Comparison of ENCODE assay signal across 20 cellular contexts in the genomic region with DNA sequence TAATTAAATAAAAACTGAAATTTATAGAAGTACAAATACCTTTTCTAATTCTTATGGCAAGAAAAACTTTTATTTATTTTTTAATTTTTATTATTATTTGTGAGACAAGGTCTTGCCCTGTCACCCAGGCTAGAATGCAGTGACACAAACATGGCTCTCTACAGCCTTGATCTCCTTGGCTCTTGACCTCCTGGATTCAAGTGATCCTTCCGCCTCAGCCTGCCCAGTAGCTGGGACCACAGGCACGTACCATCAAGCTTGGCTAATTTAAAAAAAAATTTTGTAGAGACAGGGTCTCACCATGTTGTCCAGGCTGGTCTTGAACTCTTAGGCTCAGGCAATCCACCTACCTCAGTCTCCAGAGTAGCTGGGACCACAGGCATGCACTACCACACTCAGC. TPM values are rescaled to one million over a fixed set of nuclear protein-coding genes. Genes with fewer than 3 reads are reported as not detected.
DNase-seq lines count a peak whose midpoint lies in the region; ATAC-seq, FAIRE-seq and TF ChIP-seq lines count a peak whose summit lies in the region.
"Had no signal": no experiment of that assay in that cellular context is flagged by ENCODE, and none has a peak within 500 bp of the region (broad histone marks: within the 10 kb centered on the region; RNA-seq: fewer than 3 reads in every experiment).

No MANE protein-coding gene starts in this region.

- peak overlapping the region; percentile 63 for H3K27ac ChIP-seq in Karpas-422 (ENCODE audit: low read length)
- H3K27ac ChIP-seq in K562 (ENCODE audit: extremely low read depth, low read depth, low read length): no peak overlapping the region
- no peak overlapping the region for H3K27ac ChIP-seq in CD4-positive, alpha-beta T cell (ENCODE audit: low read depth, low read length)

- no peak for TF ChIP-seq CTCF in K562 (IDR thresholded peaks at IDR 0.05 in 2 of 3, conservative IDR thresholded peaks at IDR 0.05 in 1 of 3; ENCODE audit: insufficient read depth in 2 of 3, low read depth in 1 of 3, low read length in 3 of 3)
- no peak for TF ChIP-seq CTCF in CD4-positive, alpha-beta T cell (IDR thresholded peaks at IDR 0.05)

- BruUV-seq in K562 (replicated peaks; lab: Mats Ljungman, UMichigan): no TSS peak

- no peak overlapping the region for H3K4me3 Mint-ChIP-seq in activated T-cell treated with anti-CD3 and anti-CD28 coated beads, Interleukin-2, amount 50 U/mL, for 72 hours
- H3K4me3 Mint-ChIP-seq in activated T-cell treated with anti-CD3 and anti-CD28 coated beads, Interleukin-2, amount 50 U/mL, for 4 hours: no peak overlapping the region
- H3K4me3 Mint-ChIP-seq in CD4-positive, alpha-beta T cell: no peak overlapping the region
- H3K4me3 Mint-ChIP-seq: CD4-positive, alpha-beta memory T cell; GM23338; IgD-negative memory B cell had no signal

- peaks cover 11% of the 10 kb centered on the region for H3K4me1 ChIP-seq in Karpas-422 (ENCODE audit: low read length)
- no peaks in the 10 kb centered on the region for H3K4me1 ChIP-seq in K562 (replicated peaks in 1 of 2; ENCODE audit: control insufficient read depth in 2 of 2, insufficient read depth in 2 of 2, low read length in 2 of 2)

- no peak overlapping the region for H2AFZ ChIP-seq in Karpas-422 (ENCODE audit: low read length)
- H2AFZ ChIP-seq in K562 (ENCODE audit: low read depth, low read length): no peak overlapping the region
- H2AFZ ChIP-seq: GM23338 had no signal

- no peaks in the 10 kb centered on the region; the same call in 1 of the 2 replicates for H3K9me2 ChIP-seq in Karpas-422 (replicated peaks; ENCODE audit: insufficient read depth, low read length)

- ATAC-seq in activated T-cell treated with anti-CD3 and anti-CD28 coated beads, Interleukin-2, amount 50 U/mL, for 72 hours (replicated peaks in 1 of 2): no peak
- no peak for ATAC-seq in activated T-cell treated with anti-CD3 and anti-CD28 coated beads, Interleukin-2, amount 50 U/mL, for 4 hours
- peak; percentile 58 for ATAC-seq in K562
- no peak for ATAC-seq in CD4-positive, alpha-beta T cell (ENCODE audit: poor library complexity)
- ATAC-seq: GM23338 had no signal

- TF ChIP-seq EP300 in K562 (IDR thresholded peaks at IDR 0.05; ENCODE audit: low read length): no peak

- POLR2A ChIA-PET in K562 (lab: Yijun Ruan, JAX): no interaction called here
- POLR2A ChIA-PET in CD4-positive, alpha-beta T cell (lab: Charles Lee): no interaction called here

- TF ChIP-seq RAD21 in K562 (CRISPR knock-in tag; conservative IDR thresholded peaks at IDR 0.05 in 1 of 2, IDR thresholded peaks at IDR 0.05 in 1 of 2): no peak

- H3K27me3 ChIP-seq in Karpas-422 (ENCODE audit: low read length) (no peaks in the 10 kb centered on the region), K562 (ENCODE audit: control insufficient read depth in 2 of 2, insufficient read depth in 2 of 2, low read length in 2 of 2) (no peaks in the 10 kb centered on the region)
- H3K27me3 ChIP-seq in CD4-positive, alpha-beta T cell (ENCODE audit: control insufficient read depth, insufficient read depth, low read length): no peaks in the 10 kb centered on the region
- H3K27me3 ChIP-seq: BLaER1 treated with 17β-estradiol and CSF1 and Interleukin-3, amounts not matched to agents 10 nM and 100 nM had no signal

- no peaks in the 10 kb centered on the region for H3K27me3 Mint-ChIP-seq in activated T-cell treated with anti-CD3 and anti-CD28 coated beads, Interleukin-2, amount 50 U/mL, for 72 hours (ENCODE audit: low read depth)
- no peaks in the 10 kb centered on the region for H3K27me3 Mint-ChIP-seq in activated T-cell treated with anti-CD3 and anti-CD28 coated beads, Interleukin-2, amount 50 U/mL, for 4 hours (ENCODE audit: low read depth)
- no peaks in the 10 kb centered on the region for H3K27me3 Mint-ChIP-seq in CD4-positive, alpha-beta T cell
- H3K27me3 Mint-ChIP-seq: CD4-positive, alpha-beta memory T cell; IgD-negative memory B cell had no signal

- peaks cover 9% of the 10 kb centered on the region for H3K4me1 Mint-ChIP-seq in activated T-cell treated with anti-CD3 and anti-CD28 coated beads, Interleukin-2, amount 50 U/mL, for 72 hours (ENCODE audit: low read depth)
- no peaks in the 10 kb centered on the region for H3K4me1 Mint-ChIP-seq in activated T-cell treated with anti-CD3 and anti-CD28 coated beads, Interleukin-2, amount 50 U/mL, for 4 hours (ENCODE audit: low read depth)
- H3K4me1 Mint-ChIP-seq in CD4-positive, alpha-beta T cell (ENCODE audit: low read depth): no peaks in the 10 kb centered on the region
- H3K4me1 Mint-ChIP-seq: IgD-negative memory B cell had no signal

- no peak overlapping the region for H3K9ac ChIP-seq in Karpas-422 (ENCODE audit: low read length)
- no peak overlapping the region for H3K9ac ChIP-seq in K562 (ENCODE audit: insufficient read depth in 1 of 2, low read depth in 2 of 2, low read length in 2 of 2)
- H3K9ac ChIP-seq: BLaER1 treated with 17β-estradiol and CSF1 and Interleukin-3, amounts not matched to agents 10 nM and 100 nM had no signal

- H3K4me3 ChIP-seq in Karpas-422 (ENCODE audit: low read length): no peak overlapping the region
- H3K4me3 ChIP-seq in K562: no peak overlapping the region
- H3K4me3 ChIP-seq: BLaER1 treated with 17β-estradiol and CSF1 and Interleukin-3, amounts not matched to agents 10 nM and 100 nM; GM23338 had no signal

- H4K20me1 ChIP-seq in Karpas-422 (ENCODE audit: insufficient read depth, low read depth, low read length) (no peaks in the 10 kb centered on the region), K562 (replicated peaks; ENCODE audit: control insufficient read depth, insufficient read depth, low read length) (no peaks in the 10 kb centered on the region)

- in situ Hi-C loops in K562 (cut with MboI): no loop called here

- CTCF ChIA-PET in K562 (lab: Yijun Ruan, JAX; ENCODE audit: low intra/inter-chr PET ratio): no interaction called here
- CTCF ChIA-PET in CD4-positive, alpha-beta T cell (lab: Charles Lee): interaction anchor here (1.1 kb wide), 1 partner anchor 10 kb away, joined by 3 read pairs; no protein-coding TSS in a partner anchor

- peaks cover 0 to 5% of the 10 kb centered on the region in 2 donors for H3K36me3 Mint-ChIP-seq in activated T-cell treated with anti-CD3 and anti-CD28 coated beads, Interleukin-2, amount 50 U/mL, for 72 hours (ENCODE audit: insufficient read depth in 2 of 2)
- peaks cover 17% of the 10 kb centered on the region for H3K36me3 Mint-ChIP-seq in activated T-cell treated with anti-CD3 and anti-CD28 coated beads, Interleukin-2, amount 50 U/mL, for 4 hours (ENCODE audit: insufficient read depth)
- H3K36me3 Mint-ChIP-seq in CD4-positive, alpha-beta T cell (ENCODE audit: low read depth): peaks cover 42% of the 10 kb centered on the region

- H3K9me1 ChIP-seq in K562 (ENCODE audit: control insufficient read depth, insufficient read depth, low read length): no peaks in the 10 kb centered on the region

- intact Hi-C loops in K562 (cut with micrococcal nuclease): no loop called here
- intact Hi-C loops in CD4-positive, alpha-beta T cell (cut with DNase I, micrococcal nuclease): no loop called here

- no peak for DNase-seq in activated T-cell treated with anti-CD3 and anti-CD28 coated beads, Interleukin-2, amount 50 U/mL, for 72 hours
- no peak for DNase-seq in activated T-cell treated with anti-CD3 and anti-CD28 coated beads, Interleukin-2, amount 50 U/mL, for 4 hours
- DNase-seq in Karpas-422 (no peak), K562 (ENCODE audit: extremely low read depth in 1 of 4, low spot score in 3 of 4) (no peak), medulla oblongata (ENCODE audit: extremely low spot score) (no peak)
- DNase-seq in CD4-positive, alpha-beta T cell: no peak
- DNase-seq in central memory CD4-positive, alpha-beta T cell: no peak
- DNase-seq: 8988T; ACHN; CD4-positive, alpha-beta memory T cell; COR-L47; DMS153; DMS79 treated with DMSO at 0.1 percent for 48 hours; GDM1; H7 had no signal

- WGBS in K562 (ENCODE audit: insufficient coverage, low coverage, missing lambda C conversion rate): 93% methylated on average over 2 of the region's 2 CpGs

- H3K27ac Mint-ChIP-seq in activated T-cell treated with anti-CD3 and anti-CD28 coated beads, Interleukin-2, amount 50 U/mL, for 72 hours: peak overlapping the region; percentile 3
- H3K27ac Mint-ChIP-seq in CD4-positive, alpha-beta T cell: no peak overlapping the region
- H3K27ac Mint-ChIP-seq: CD4-positive, alpha-beta memory T cell; IgD-negative memory B cell had no signal

- peaks cover 23% of the 10 kb centered on the region; the same call in 1 of the 2 replicates for H3K36me3 ChIP-seq in Karpas-422 (ENCODE audit: insufficient read depth, low read length)
- peaks cover 30% of the 10 kb centered on the region; the same call in 1 of the 3 replicates for H3K36me3 ChIP-seq in K562 (ENCODE audit: control insufficient read depth, insufficient read depth, low read length)

- H3K9me3 ChIP-seq in Karpas-422 (ENCODE audit: low read length) (no peaks in the 10 kb centered on the region), K562 (replicated peaks; ENCODE audit: control insufficient read depth, insufficient read depth, low read depth, low read length) (no peaks in the 10 kb centered on the region)
- no peaks in the 10 kb centered on the region for H3K9me3 ChIP-seq in CD4-positive, alpha-beta T cell (ENCODE audit: control insufficient read depth, low read length)
- H3K9me3 ChIP-seq: BLaER1 treated with 17β-estradiol and CSF1 and Interleukin-3, amounts not matched to agents 10 nM and 100 nM had no signal

- peaks cover 75% of the 10 kb centered on the region for H3K79me2 ChIP-seq in Karpas-422 (ENCODE audit: low read length)
- peaks cover 15% of the 10 kb centered on the region; the same call in 2 of the 3 replicates for H3K79me2 ChIP-seq in K562 (ENCODE audit: control insufficient read depth, insufficient read depth, low read length)

- no peak for FAIRE-seq in K562 (lab: Jason Lieb, UNC)
- FAIRE-seq: D721Med, GM12892 had no signal

- no peaks in the 10 kb centered on the region for H3K9me3 Mint-ChIP-seq in activated T-cell treated with anti-CD3 and anti-CD28 coated beads, Interleukin-2, amount 50 U/mL, for 72 hours
- no peaks in the 10 kb centered on the region for H3K9me3 Mint-ChIP-seq in activated T-cell treated with anti-CD3 and anti-CD28 coated beads, Interleukin-2, amount 50 U/mL, for 4 hours
- no peaks in the 10 kb centered on the region for H3K9me3 Mint-ChIP-seq in CD4-positive, alpha-beta T cell
- H3K9me3 Mint-ChIP-seq: CD4-positive, alpha-beta memory T cell; GM23338; IgD-negative memory B cell had no signal

- H3K4me2 ChIP-seq in Karpas-422 (ENCODE audit: low read depth, low read length, poor library complexity, severe bottlenecking) (no peak overlapping the region), K562 (ENCODE audit: insufficient read depth, low read length) (no peak overlapping the region)
- H3K4me2 ChIP-seq: GM23338 had no signal

- TF ChIP-seq POLR2A in K562 (conservative IDR thresholded peaks at IDR 0.05): no peak

RNA-seq across cellular contexts. Expression of gene COCH, which starts 47.4 kb away (rescaled TPM):
- total RNA-seq in activated T-cell treated with anti-CD3 and anti-CD28 coated beads, Interleukin-2, amount 50 U/mL, for 72 hours: 1 to 10 TPM; 1.6 to 2.3 TPM
- total RNA-seq in activated T-cell treated with anti-CD3 and anti-CD28 coated beads, Interleukin-2, amount 50 U/mL, for 4 hours: 1 to 10 TPM in 1 of 3 donors, under 1 TPM in 2; 0.82 to 1.2 (median 0.87) TPM
- total RNA-seq in Karpas-422 (2014; rRNA removed; shearing (Covaris generic); ENCODE audit: low replicate concordance): 26.5 and 33.7 TPM in 2 replicates
- total RNA-seq in K562 (2011; cell fraction: chromatin; rRNA removed; ENCODE audit: low replicate concordance): 130 and 206 TPM in 2 replicates
- total RNA-seq in K562 (2011; cell fraction: nucleolus; rRNA removed): 128 and 147 TPM in 2 replicates
- 145 and 165 TPM in 2 replicates for total RNA-seq in K562 (2011; cell fraction: nucleoplasm; rRNA removed)
- total RNA-seq in K562 (2014; rRNA removed) (64.8 and 70.0 TPM in 2 replicates), K562 (2014; rRNA removed; fragmentation: Illumina TruSeq; extraction: Trizol) (88.6 and 91.9 TPM in 2 replicates), K562 (2015; rRNA removed; fragmentation: Illumina TruSeq; extraction: Trizol) (69.3 and 69.7 TPM in 2 replicates), K562 (2021) (64.0 and 65.7 TPM in 2 replicates)
- polyA plus RNA-seq in K562 (2011; rRNA removed) (113 and 141 TPM in 2 replicates), K562 (2014; fragmentation: Illumina TruSeq; extraction: Trizol) (80.9 and 95.3 TPM in 2 replicates), K562 (2014; fragmentation: Nextera tagmentation; extraction: Ambion mirVana) (10 to 100 TPM; 27.0 to 36.8 TPM), K562 (2014; rRNA removed) (72.1 and 82.6 TPM in 2 replicates)
- polyA plus RNA-seq in K562 (2011; cell fraction: cytosol; rRNA removed): 54.6 and 55.7 TPM in 2 replicates
- polyA plus RNA-seq in K562 (2011; cell fraction: nucleus; rRNA removed): 224 and 253 TPM in 2 replicates
- polyA plus RNA-seq in K562 (2012): 53.6 and 64.6 TPM in 2 replicates
- polyA minus RNA-seq in K562 (2011; rRNA and poly(A)+ RNA removed): 70.0 and 76.8 TPM in 2 replicates
- polyA minus RNA-seq in K562 (2011; cell fraction: cytosol; rRNA and poly(A)+ RNA removed): 34.6 and 45.0 TPM in 2 replicates
- polyA minus RNA-seq in K562 (2011; cell fraction: nucleus; rRNA and poly(A)+ RNA removed): 50.4 and 66.5 TPM in 2 replicates
- not detected for total RNA-seq in CD4-positive, alpha-beta T cell
- total RNA-seq: CD4-positive, alpha-beta memory T cell had no signal
